ENCODE assay signal across 13 cellular contexts in the genomic region with DNA sequence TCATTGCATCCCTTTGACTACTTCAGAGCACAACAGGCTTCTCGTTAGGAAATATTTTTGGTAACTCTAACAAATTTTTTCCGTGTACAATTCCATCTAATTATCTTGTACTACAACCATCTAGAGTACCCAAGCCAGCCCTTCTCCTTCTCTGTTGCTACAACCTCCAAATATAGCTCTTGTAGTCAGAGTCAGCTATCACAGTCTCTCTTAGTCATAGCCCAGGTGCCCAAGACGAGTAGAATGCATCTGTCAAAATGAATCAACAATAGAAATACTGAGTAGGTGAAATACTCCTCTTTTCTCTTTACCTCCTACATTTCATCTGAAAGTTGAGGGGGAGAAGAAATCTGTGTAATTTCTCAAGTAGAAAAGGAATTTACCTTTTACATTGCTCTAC.
DNase-seq lines count a peak whose midpoint lies in the region; ATAC-seq and TF ChIP-seq lines count a peak whose summit lies in the region.
"Had no signal": no experiment of that assay in that cellular context is flagged by ENCODE, and none has a peak within 500 bp of the region (broad histone marks: within the 10 kb centered on the region; RNA-seq: fewer than 3 reads in every experiment).

No MANE protein-coding gene starts in this region.

- H3K4me1 ChIP-seq in iPS-18a (ENCODE audit: control insufficient read depth, low read depth, low read length) (peaks cover 39% of the 10 kb centered on the region), uterus (no peaks in the 10 kb centered on the region), ascending aorta (no peaks in the 10 kb centered on the region)
- H3K4me1 ChIP-seq: vagina had no signal

- H3K4me3 ChIP-seq in iPS-18a (ENCODE audit: low read length) (peak overlapping the region; percentile 6), uterus (no peak overlapping the region), ascending aorta (no peak overlapping the region)
- H3K4me3 ChIP-seq: neural progenitor cell, vagina had no signal

- H3K27me3 ChIP-seq in iPS-18a (ENCODE audit: control insufficient read depth, insufficient read depth, low read length), result no peaks in the 10 kb centered on the region
- H3K27me3 ChIP-seq in uterus, result no peaks in the 10 kb centered on the region
- no peaks in the 10 kb centered on the region for H3K27me3 ChIP-seq in ascending aorta
- H3K27me3 ChIP-seq: neural progenitor cell, vagina had no signal

- peak overlapping the region; percentile 34 for H3K27ac ChIP-seq in iPS-18a (ENCODE audit: low read length)
- H3K27ac ChIP-seq in uterus, result peak overlapping the region; percentile 35 to 52
- H3K27ac ChIP-seq in ascending aorta, result no peak overlapping the region
- H3K27ac ChIP-seq: neural progenitor cell, vagina had no signal

- TF ChIP-seq CTCF in uterus (IDR thresholded peaks at IDR 0.05), result no peak
- no peak for TF ChIP-seq CTCF in ascending aorta (IDR thresholded peaks at IDR 0.05)

- no peak overlapping the region for H3K4me3 Mint-ChIP-seq in activated T-helper 17 cell treated with anti-CD3 and anti-CD28 coated beads, Interleukin-2, amount 50 U/mL, for 72 hours
- H3K4me3 Mint-ChIP-seq: neural progenitor cell had no signal

- H3K27me3 Mint-ChIP-seq in activated T-helper 17 cell treated with anti-CD3 and anti-CD28 coated beads, Interleukin-2, amount 50 U/mL, for 72 hours, result no peaks in the 10 kb centered on the region

- intact Hi-C loops in Right ventricle myocardium inferior (cut with DNase I), result no loop called here
- intact Hi-C loops in cardiac septum (cut with DNase I), result loop anchor here (2.0 kb wide), 2 partner anchors 56 to 66 kb away; no protein-coding TSS in a partner anchor
- intact Hi-C loops in uterus (cut with DNase I; ENCODE audit: low total_unique reads), result no loop called here
- intact Hi-C loops in ascending aorta (cut with DNase I), result no loop called here

- H3K9me3 ChIP-seq in iPS-18a (ENCODE audit: control insufficient read depth, low read depth, low read length) (no peaks in the 10 kb centered on the region), uterus (no peaks in the 10 kb centered on the region), ascending aorta (no peaks in the 10 kb centered on the region)
- H3K9me3 ChIP-seq: vagina had no signal

- no peaks in the 10 kb centered on the region for H3K36me3 Mint-ChIP-seq in activated T-helper 17 cell treated with anti-CD3 and anti-CD28 coated beads, Interleukin-2, amount 50 U/mL, for 72 hours (ENCODE audit: low read depth)
- H3K36me3 Mint-ChIP-seq: neural progenitor cell had no signal

- H3K9me3 Mint-ChIP-seq in activated T-helper 17 cell treated with anti-CD3 and anti-CD28 coated beads, Interleukin-2, amount 50 U/mL, for 72 hours, result peaks cover 4% of the 10 kb centered on the region
- H3K9me3 Mint-ChIP-seq: neural progenitor cell had no signal

- no peak overlapping the region for H3K27ac Mint-ChIP-seq in activated T-helper 17 cell treated with anti-CD3 and anti-CD28 coated beads, Interleukin-2, amount 50 U/mL, for 72 hours
- H3K27ac Mint-ChIP-seq: neural progenitor cell had no signal

- no peak for DNase-seq in Right ventricle myocardium inferior (ENCODE audit: missing footprints)
- no peak for DNase-seq in cardiac septum (ENCODE audit: low spot score)
- no peak for DNase-seq in uterus
- no peak for DNase-seq in stimulated activated CD4-positive, alpha-beta T cell treated with anti-CD3 and anti-CD28 coated beads, Interleukin-4, amount 100 ng/mL, for 1 hour
- DNase-seq in DMS153 treated with DMSO at 0.1 percent for 48 hours (lab: John Stamatoyannopoulos, UW; ENCODE audit: unreplicated experiment), result no peak
- DNase-seq in ascending aorta (ENCODE audit: low spot score in 2 of 2), result no peak
- DNase-seq: DND-41, left colon, NCI-H2029 treated with DMSO at 0.1 percent for 48 hours had no signal

- H3K36me3 ChIP-seq in iPS-18a (ENCODE audit: control insufficient read depth, low read depth, low read length) (no peaks in the 10 kb centered on the region), uterus (no peaks in the 10 kb centered on the region), ascending aorta (no peaks in the 10 kb centered on the region)
- H3K36me3 ChIP-seq: neural progenitor cell, vagina had no signal

- H3K9ac ChIP-seq in iPS-18a (ENCODE audit: low read length), result peak overlapping the region; percentile 12
- H3K9ac ChIP-seq: neural progenitor cell had no signal

- no peak for TF ChIP-seq POLR2A in uterus (IDR thresholded peaks at IDR 0.05)

- peak; percentile 78 for ATAC-seq in Right ventricle myocardium inferior
- peak; percentile 80 for ATAC-seq in activated T-helper 17 cell treated with anti-CD3 and anti-CD28 coated beads, Interleukin-2, amount 50 U/mL, for 72 hours (replicated peaks)
- ATAC-seq: left colon had no signal

- H3K4me1 Mint-ChIP-seq in activated T-helper 17 cell treated with anti-CD3 and anti-CD28 coated beads, Interleukin-2, amount 50 U/mL, for 72 hours, result no peaks in the 10 kb centered on the region
- H3K4me1 Mint-ChIP-seq: neural progenitor cell had no signal

Comparison
In these comparisons a context has a peak if more than half of its experiments do, and no peak if none do; other contexts are left out.
1. H3K27ac ChIP-seq: peak in iPS-18a (single experiment) and uterus (2 of 2); none in ascending aorta (0 of 2).